ENCODE assay signal across 8 cellular contexts in the genomic region with DNA sequence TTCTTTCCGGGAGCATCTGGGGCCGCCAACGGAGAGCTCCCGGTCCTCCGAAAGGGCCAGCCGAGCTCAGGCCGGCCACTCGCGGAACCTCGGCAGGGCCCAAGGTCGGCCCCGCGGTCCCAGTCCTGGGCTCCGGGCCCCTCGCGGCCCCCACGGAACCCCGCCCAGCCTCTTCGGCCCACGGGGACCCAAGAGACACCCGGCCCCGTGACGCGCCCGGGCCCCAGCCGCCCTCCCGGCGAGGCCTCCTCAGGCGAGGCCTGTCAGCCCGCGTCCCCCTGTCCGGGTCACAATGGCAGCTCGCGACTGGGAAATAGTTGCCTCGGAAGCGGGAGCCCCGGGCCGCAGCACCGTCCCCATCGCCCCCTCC. TPM values are rescaled to one million over a fixed set of nuclear protein-coding genes. Genes with fewer than 3 reads are reported as not detected.
DNase-seq lines count a peak whose midpoint lies in the region; ATAC-seq and TF ChIP-seq lines count a peak whose summit lies in the region.
"Not testable (repeated sequence)": the region's sequence is repeated elsewhere in the genome, so short reads cannot be mapped to it uniquely, and the experiment has no call there.

No MANE protein-coding gene starts in this region.

- in situ Hi-C loops in HAP-1 (cut with MboI; ENCODE audit: low sequenced_read_pairs); mammary epithelial cell (cut with MboI; ENCODE audit: low sequenced_read_pairs in 2 of 2): not testable (repeated sequence)

- H3K4me2 ChIP-seq in mammary epithelial cell (ENCODE audit: insufficient read depth, low read depth, low read length) (peak overlapping the region; percentile 72), hepatocyte (peak overlapping the region; percentile 94), neuronal stem cell (ENCODE audit: insufficient read depth, low read length, poor library complexity, severe bottlenecking) (peak overlapping the region; percentile 73)

- H2BK12ac ChIP-seq in neuronal stem cell (ENCODE audit: low read length): not testable (repeated sequence)

- peak overlapping the region; percentile 80 for H2AFZ ChIP-seq in mammary epithelial cell (ENCODE audit: low read depth, low read length)
- peak overlapping the region; percentile 62 for H2AFZ ChIP-seq in hepatocyte
- peak overlapping the region; percentile 90 for H2AFZ ChIP-seq in neuronal stem cell (ENCODE audit: low read length)

- H3K79me1 ChIP-seq in neuronal stem cell (ENCODE audit: low read depth, low read length): not testable (repeated sequence)

- not testable (repeated sequence) for H3K18ac ChIP-seq in neuronal stem cell (ENCODE audit: low read length)

- H3K4me1 ChIP-seq in HAP-1; mammary epithelial cell (ENCODE audit: insufficient read depth, low read length); neuronal stem cell (ENCODE audit: control insufficient read depth in 2 of 2, insufficient read depth in 1 of 2, low read depth in 1 of 2, low read length in 2 of 2): not testable (repeated sequence)
- H3K4me1 ChIP-seq in hepatocyte (ENCODE audit: insufficient read depth) (peaks cover 16% of the 10 kb centered on the region), upper lobe of right lung (peaks cover 17% of the 10 kb centered on the region)

- H2BK15ac ChIP-seq in neuronal stem cell (ENCODE audit: low read length): not testable (repeated sequence)

- H3K4me3 ChIP-seq in HAP-1 (peak overlapping the region; percentile 49), WI38 (ENCODE audit: low read depth, low read length) (peak overlapping the region; percentile 70), mammary epithelial cell (replicated peaks in 1 of 3; ENCODE audit: insufficient read depth in 1 of 3, low read depth in 2 of 3, low read length in 3 of 3) (peak overlapping the region; percentile 63 to 67 (median 64)), hepatocyte (peak overlapping the region; percentile 72), neuronal stem cell (ENCODE audit: low read length in 2 of 2) (peak overlapping the region; percentile 60 to 94), upper lobe of right lung (peak overlapping the region; percentile 68)

- H3K27ac ChIP-seq in mammary epithelial cell (ENCODE audit: insufficient read depth, low read depth, low read length): peak overlapping the region; percentile 78
- peak overlapping the region; percentile 95 for H3K27ac ChIP-seq in hepatocyte
- not testable (repeated sequence) for H3K27ac ChIP-seq in neuronal stem cell (replicated peaks; ENCODE audit: low read length)
- H3K27ac ChIP-seq in upper lobe of right lung: peak overlapping the region; percentile 86

- not testable (repeated sequence) for DNase-seq in HAP-1 (ENCODE audit: low spot score in 2 of 2); mammary epithelial cell; hepatocyte (ENCODE audit: low spot score); neuronal stem cell (ENCODE audit: low spot score); upper lobe of right lung

- H3K36me3 ChIP-seq in HAP-1 (replicated peaks); mammary epithelial cell (ENCODE audit: insufficient read depth, low read length); hepatocyte (replicated peaks; ENCODE audit: insufficient read depth, low read depth); neuronal stem cell (replicated peaks in 1 of 2; ENCODE audit: control insufficient read depth in 2 of 2, insufficient read depth in 2 of 2, low read length in 2 of 2); upper lobe of right lung: not testable (repeated sequence)

- intact Hi-C loops in mammary epithelial cell (cut with micrococcal nuclease); upper lobe of right lung (cut with DNase I): not testable (repeated sequence)

- not testable (repeated sequence) for H4K91ac ChIP-seq in neuronal stem cell (ENCODE audit: low read depth, low read length, poor library complexity)

- CTCF ChIA-PET in mammary epithelial cell (lab: Charles Lee; ENCODE audit: low non-redundant PET): interaction anchor here (0.6 kb wide), 1 partner anchor 486 kb away, joined by 5 read pairs; no protein-coding TSS in a partner anchor

- H3K27me3 ChIP-seq in HAP-1 (ENCODE audit: low read depth); mammary epithelial cell (ENCODE audit: insufficient read depth, low read length); hepatocyte; neuronal stem cell (ENCODE audit: control insufficient read depth in 3 of 3, insufficient read depth in 3 of 3, low read depth in 1 of 3, low read length in 3 of 3); upper lobe of right lung: not testable (repeated sequence)

- peak; percentile 6 for ATAC-seq in GM18508 (IDR thresholded peaks at IDR 0.05; ENCODE audit: insufficient read depth, unreplicated experiment)
- ATAC-seq in HG03457 (IDR thresholded peaks at IDR 0.05; ENCODE audit: unreplicated experiment): peak; percentile 20
- peak; percentile 66 for ATAC-seq in upper lobe of right lung

- H4K8ac ChIP-seq in neuronal stem cell (ENCODE audit: low read depth, low read length): not testable (repeated sequence)

- dilution Hi-C loops in mammary epithelial cell (cut with HindIII; ENCODE audit: low sequenced_read_pairs): not testable (repeated sequence)

- TF ChIP-seq CTCF in WI38 (IDR thresholded peaks at IDR 0.05; ENCODE audit: low read depth, low read length); mammary epithelial cell (conservative IDR thresholded peaks at IDR 0.05 in 1 of 2, IDR thresholded peaks at IDR 0.05 in 1 of 2; ENCODE audit: extremely low read depth in 1 of 2, insufficient read depth in 1 of 2, low read depth in 1 of 2, low read length in 2 of 2); hepatocyte (IDR thresholded peaks at IDR 0.05; ENCODE audit: poor library complexity); upper lobe of right lung (IDR thresholded peaks at IDR 0.05): not testable (repeated sequence)

- H4K20me1 ChIP-seq in mammary epithelial cell (ENCODE audit: insufficient read depth, low read length): not testable (repeated sequence)
- peaks cover 30% of the 10 kb centered on the region for H4K20me1 ChIP-seq in hepatocyte (ENCODE audit: insufficient read depth, poor library complexity, severe bottlenecking)

- H3K79me2 ChIP-seq in mammary epithelial cell (ENCODE audit: insufficient read depth, low read length): peaks cover 41% of the 10 kb centered on the region
- H3K79me2 ChIP-seq in hepatocyte: peaks cover 46% of the 10 kb centered on the region

- not testable (repeated sequence) for H3K4ac ChIP-seq in neuronal stem cell (ENCODE audit: low read length)

- WGBS in mammary epithelial cell (ENCODE audit: low coverage, missing lambda C conversion rate): no CpG with 5 or more reads among the region's 40 CpGs
- WGBS in hepatocyte (ENCODE audit: low lambda C conversion rate, missing lambda C conversion rate): 0% methylated on average over 21 of the region's 40 CpGs
- WGBS in neuronal stem cell (ENCODE audit: extremely low coverage in 2 of 2, insufficient read length in 2 of 2, insufficient replicate concordance in 1 of 2), 2 donors: no CpG with 5 or more reads among the region's 40 CpGs

- H3K14ac ChIP-seq in neuronal stem cell (ENCODE audit: low read length): not testable (repeated sequence)

- not testable (repeated sequence) for H2BK120ac ChIP-seq in neuronal stem cell (ENCODE audit: low read depth, low read length)

- BruUV-seq in mammary epithelial cell (replicated peaks; lab: Mats Ljungman, UMichigan): not testable (repeated sequence)

- not testable (repeated sequence) for H2AK5ac ChIP-seq in neuronal stem cell (ENCODE audit: low read depth, low read length)

- not testable (repeated sequence) for H2BK5ac ChIP-seq in neuronal stem cell (ENCODE audit: low read length)

- not testable (repeated sequence) for H3K9me3 ChIP-seq in HAP-1; mammary epithelial cell (replicated peaks; ENCODE audit: insufficient read depth, low read length); hepatocyte (ENCODE audit: low read depth); neuronal stem cell (replicated peaks in 1 of 2; ENCODE audit: control insufficient read depth in 2 of 2, insufficient read depth in 1 of 2, low read depth in 1 of 2, low read length in 2 of 2); upper lobe of right lung

- H3K9me2 ChIP-seq in hepatocyte (replicated peaks; ENCODE audit: insufficient read depth): not testable (repeated sequence)

- not testable (repeated sequence) for H3K23ac ChIP-seq in neuronal stem cell (ENCODE audit: low read depth, low read length, poor library complexity)

- peak overlapping the region; percentile 69 for H3K9ac ChIP-seq in mammary epithelial cell (ENCODE audit: insufficient read depth, low read length)
- H3K9ac ChIP-seq in neuronal stem cell (ENCODE audit: low read depth, low read length, poor library complexity): peak overlapping the region; percentile 44

RNA-seq across cellular contexts. Expression of gene PDPR, which starts 48.8 kb away (rescaled TPM):
- 10 to 100 TPM; 21.3 to 30.0 TPM for total RNA-seq in mammary epithelial cell
- 17.1 TPM for polyA plus RNA-seq in mammary epithelial cell
- polyA minus RNA-seq in mammary epithelial cell: 39.3 TPM
- 16.7 and 17.2 TPM in 2 replicates for total RNA-seq in hepatocyte
- 5.3 and 6.8 TPM in 2 replicates for polyA plus RNA-seq in hepatocyte
- 12.2 TPM for polyA plus RNA-seq in neuronal stem cell (2013, experiment 1 of 2)
- polyA plus RNA-seq in neuronal stem cell (2013, experiment 2 of 2): 12.3 TPM
- 20.3 TPM for total RNA-seq in upper lobe of right lung

Comparison
In these comparisons a context has a peak if more than half of its experiments do, and no peak if none do; other contexts are left out.
1. ATAC-seq: peak in every context shown above with its lines; median percentile 66 in upper lobe of right lung; 20 in HG03457; 6 in GM18508.